In the genomic region with DNA sequence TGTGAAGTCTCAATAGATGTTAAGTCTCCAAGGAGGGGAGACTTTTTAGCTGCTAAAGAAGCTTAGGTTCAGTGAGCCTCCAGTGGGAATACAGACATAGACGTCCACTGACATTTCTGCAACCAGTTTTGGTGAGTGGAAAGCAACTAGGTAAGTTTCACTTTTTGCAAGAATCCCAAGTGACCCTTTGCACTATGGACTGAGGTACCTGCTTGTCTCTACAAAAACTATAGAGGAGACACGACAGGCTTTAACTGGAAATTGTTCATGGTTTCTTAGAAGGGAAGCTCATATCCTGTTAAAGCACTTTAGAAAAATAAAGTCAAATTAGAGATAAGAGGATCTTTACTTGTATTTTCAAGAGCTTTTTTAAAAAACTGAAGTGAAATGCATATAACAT, we compare ENCODE assay signal across 1 cellular context.
TF ChIP-seq lines count a peak whose summit lies in the region.

No MANE protein-coding gene starts in this region.

TF ChIP-seq in SK-N-SH, 30 proteins besides CTCF, POLR2A, EP300 and RAD21:
- TF ChIP-seq FOXJ3 (CRISPR knock-in tag; IDR thresholded peaks at IDR 0.05): no peak
